ENCODE assay signal across 8 cellular contexts in genomic region chr11:67640021-67640757, GRCh38. TPM values are rescaled to one million over a fixed set of nuclear protein-coding genes. Genes with fewer than 3 reads are reported as not detected.
DNase-seq lines count a peak whose midpoint lies in the region; ATAC-seq and TF ChIP-seq lines count a peak whose summit lies in the region.

No MANE protein-coding gene starts in this region.

- no peaks in the 10 kb centered on the region for H3K36me3 ChIP-seq in ascending aorta
- no peaks in the 10 kb centered on the region for H3K36me3 ChIP-seq in hepatocyte (replicated peaks; ENCODE audit: insufficient read depth, low read depth)

- H2AFZ ChIP-seq in hepatocyte: no peak overlapping the region

- no peaks in the 10 kb centered on the region for H3K9me2 ChIP-seq in hepatocyte (replicated peaks; ENCODE audit: insufficient read depth)

- WGBS in hepatocyte (ENCODE audit: low lambda C conversion rate, missing lambda C conversion rate): 53% methylated on average over 23 of the region's 23 CpGs

- ATAC-seq in SK-N-SH treated with all-trans-retinoic acid at 6 μM for 48 hours (peak; percentile 93), GM19452 (IDR thresholded peaks at IDR 0.05; ENCODE audit: unreplicated experiment) (no peak), HG03571 (IDR thresholded peaks at IDR 0.05; ENCODE audit: unreplicated experiment) (no peak)

- no peaks in the 10 kb centered on the region for H3K9me3 ChIP-seq in ascending aorta
- no peaks in the 10 kb centered on the region for H3K9me3 ChIP-seq in hepatocyte (ENCODE audit: low read depth)

- no peaks in the 10 kb centered on the region for H3K27me3 ChIP-seq in ascending aorta
- H3K27me3 ChIP-seq in hepatocyte: no peaks in the 10 kb centered on the region

- POLR2A ChIA-PET in HEK293T (lab: Yijun Ruan, JAX): no interaction called here

- intact Hi-C loops in ascending aorta (cut with DNase I): no loop called here

- no peak overlapping the region for H3K4me2 ChIP-seq in hepatocyte

- DNase-seq in COLO668 (lab: John Stamatoyannopoulos, UW; ENCODE audit: unreplicated experiment): peak; percentile 61
- DNase-seq in HEK293T (ENCODE audit: extremely low spot score): peak; percentile 74
- no peak for DNase-seq in ascending aorta (ENCODE audit: low spot score in 2 of 2)
- peak; percentile 79 for DNase-seq in hepatocyte (ENCODE audit: low spot score)
- DNase-seq in stimulated activated CD4-positive, alpha-beta T cell treated with anti-CD3 and anti-CD28 coated beads, Interleukin-12 subunit alpha, Interleukin-12 subunit beta, amount 100 ng/mL, for 24 hours (ENCODE audit: low read depth in 2 of 2): peak; percentile 37 to 53

- no peak overlapping the region for H3K4me3 ChIP-seq in ascending aorta
- H3K4me3 ChIP-seq in hepatocyte: no peak overlapping the region

- H3K4me1 ChIP-seq in ascending aorta (no peaks in the 10 kb centered on the region), hepatocyte (ENCODE audit: insufficient read depth) (no peaks in the 10 kb centered on the region)

- no peak overlapping the region for H3K27ac ChIP-seq in ascending aorta
- no peak overlapping the region for H3K27ac ChIP-seq in hepatocyte

- CTCF ChIA-PET in HEK293T (lab: Yijun Ruan, JAX): interaction anchor here (1.2 to 1.8 kb wide), 2 partner anchors 11 kb away, joined by 5 to 7 read pairs; partner anchors contain the start of genes ACY3 and NUDT8

- TF ChIP-seq CTCF in ascending aorta (IDR thresholded peaks at IDR 0.05) (peak; percentile 26 to 57 (median 52)), hepatocyte (IDR thresholded peaks at IDR 0.05; ENCODE audit: poor library complexity) (peak; percentile 68)

- H3K79me2 ChIP-seq in hepatocyte: no peaks in the 10 kb centered on the region

- H4K20me1 ChIP-seq in hepatocyte (ENCODE audit: insufficient read depth, poor library complexity, severe bottlenecking): no peaks in the 10 kb centered on the region

TF ChIP-seq in HEK293T, 16 proteins besides CTCF, POLR2A, EP300 and RAD21:
- TF ChIP-seq L3MBTL2 (conservative IDR thresholded peaks at IDR 0.05) (peak; percentile 99), ARNT (IDR thresholded peaks at IDR 0.05) (no peak)

TF ChIP-seq in SK-N-SH treated with all-trans-retinoic acid at 6 μM for 48 hours, 23 proteins besides CTCF, POLR2A, EP300 and RAD21:
- TF ChIP-seq ZNF8 (CRISPR knock-in tag; IDR thresholded peaks at IDR 0.05): no peak
- TF ChIP-seq GLIS3 (CRISPR knock-in tag; IDR thresholded peaks at IDR 0.05): no peak
- no peak for TF ChIP-seq SNAI2 (CRISPR knock-in tag; IDR thresholded peaks at IDR 0.05)
- no peak for TF ChIP-seq POU6F1 (CRISPR knock-in tag; IDR thresholded peaks at IDR 0.05; ENCODE audit: borderline replicate concordance, low read depth)
- TF ChIP-seq CREB5 (CRISPR knock-in tag; IDR thresholded peaks at IDR 0.05; ENCODE audit: low read depth): no peak
- TF ChIP-seq BACH2 (CRISPR knock-in tag; IDR thresholded peaks at IDR 0.05; ENCODE audit: borderline replicate concordance): no peak
TF ChIP-seq in SK-N-SH treated with all-trans-retinoic acid at 6 μM for 48 hours: peak in this region for 0.

RNA-seq across cellular contexts. Expression of gene TBX10, which starts 0.6 kb away (rescaled TPM):
- total RNA-seq in ascending aorta (not detected), hepatocyte (0.70 TPM in 1 of 2 replicates, not detected in the other)
- 0.34 TPM in 1 of 2 replicates, not detected in the other for polyA plus RNA-seq in hepatocyte

RNA-seq across cellular contexts. Expression of gene ACY3, which starts 10.3 kb away (rescaled TPM):
- total RNA-seq in ascending aorta (not detected), hepatocyte (9.5 and 15.4 TPM in 2 replicates)
- 18.7 and 20.9 TPM in 2 replicates for polyA plus RNA-seq in hepatocyte

RNA-seq across cellular contexts. Expression of gene NUDT8, which starts 10.5 kb away (rescaled TPM):
- total RNA-seq in ascending aorta: 23.4 TPM
- 12.9 and 13.6 TPM in 2 replicates for total RNA-seq in hepatocyte
- polyA plus RNA-seq in hepatocyte: 28.7 and 29.2 TPM in 2 replicates

RNA-seq across cellular contexts. Expression of gene NDUFV1, which starts 33.5 kb away (rescaled TPM):
- 128 TPM for total RNA-seq in ascending aorta
- total RNA-seq in hepatocyte: 163 and 194 TPM in 2 replicates
- 226 and 239 TPM in 2 replicates for polyA plus RNA-seq in hepatocyte

RNA-seq across cellular contexts. Expression of gene ALDH3B2, which starts 34.2 kb away (rescaled TPM):
- total RNA-seq in ascending aorta: not detected
- 0.80 and 2.5 TPM in 2 replicates for total RNA-seq in hepatocyte
- polyA plus RNA-seq in hepatocyte: 0.61 and 1.6 TPM in 2 replicates

Comparison
In these comparisons a context has a peak if more than half of its experiments do, and no peak if none do; other contexts are left out.
1. DNase-seq: peak in COLO668 (single experiment), HEK293T (single experiment), hepatocyte (single experiment) and stimulated activated CD4-positive, alpha-beta T cell treated with anti-CD3 and anti-CD28 coated beads, Interleukin-12 subunit alpha, Interleukin-12 subunit beta, amount 100 ng/mL, for 24 hours (2 of 2); none in ascending aorta (0 of 2).
2. RNA of gene ACY3, which starts 10.3 kb away (total RNA-seq): 9.5 to 15.4 TPM in hepatocyte; not detected in ascending aorta (single experiment); every median in the first group is over 10 times any median in the second.